ENCODE assay signal across 1 cellular context in the genomic region with DNA sequence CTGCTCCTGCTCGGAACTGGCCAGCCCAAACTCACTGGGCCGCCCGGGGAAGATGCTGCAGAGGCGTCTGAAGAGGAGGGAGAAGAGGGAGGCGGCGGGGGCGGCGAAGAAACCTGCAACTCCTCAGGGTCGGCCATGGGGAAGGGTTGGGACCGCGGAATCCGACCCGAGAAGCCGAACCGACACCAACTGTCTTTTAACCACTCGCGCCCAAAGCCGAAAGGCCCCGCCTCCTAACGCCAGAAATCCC.
TF ChIP-seq lines count a peak whose summit lies in the region.

A gene (minus strand): TSS at position 223 of the 250 bp plus-strand sequence. CDS start 86 bp downstream, at position 137.

TF ChIP-seq in HepG2, 621 proteins besides CTCF, POLR2A, EP300 and RAD21 (continued from another document):
- TF ChIP-seq, protein P1, sequence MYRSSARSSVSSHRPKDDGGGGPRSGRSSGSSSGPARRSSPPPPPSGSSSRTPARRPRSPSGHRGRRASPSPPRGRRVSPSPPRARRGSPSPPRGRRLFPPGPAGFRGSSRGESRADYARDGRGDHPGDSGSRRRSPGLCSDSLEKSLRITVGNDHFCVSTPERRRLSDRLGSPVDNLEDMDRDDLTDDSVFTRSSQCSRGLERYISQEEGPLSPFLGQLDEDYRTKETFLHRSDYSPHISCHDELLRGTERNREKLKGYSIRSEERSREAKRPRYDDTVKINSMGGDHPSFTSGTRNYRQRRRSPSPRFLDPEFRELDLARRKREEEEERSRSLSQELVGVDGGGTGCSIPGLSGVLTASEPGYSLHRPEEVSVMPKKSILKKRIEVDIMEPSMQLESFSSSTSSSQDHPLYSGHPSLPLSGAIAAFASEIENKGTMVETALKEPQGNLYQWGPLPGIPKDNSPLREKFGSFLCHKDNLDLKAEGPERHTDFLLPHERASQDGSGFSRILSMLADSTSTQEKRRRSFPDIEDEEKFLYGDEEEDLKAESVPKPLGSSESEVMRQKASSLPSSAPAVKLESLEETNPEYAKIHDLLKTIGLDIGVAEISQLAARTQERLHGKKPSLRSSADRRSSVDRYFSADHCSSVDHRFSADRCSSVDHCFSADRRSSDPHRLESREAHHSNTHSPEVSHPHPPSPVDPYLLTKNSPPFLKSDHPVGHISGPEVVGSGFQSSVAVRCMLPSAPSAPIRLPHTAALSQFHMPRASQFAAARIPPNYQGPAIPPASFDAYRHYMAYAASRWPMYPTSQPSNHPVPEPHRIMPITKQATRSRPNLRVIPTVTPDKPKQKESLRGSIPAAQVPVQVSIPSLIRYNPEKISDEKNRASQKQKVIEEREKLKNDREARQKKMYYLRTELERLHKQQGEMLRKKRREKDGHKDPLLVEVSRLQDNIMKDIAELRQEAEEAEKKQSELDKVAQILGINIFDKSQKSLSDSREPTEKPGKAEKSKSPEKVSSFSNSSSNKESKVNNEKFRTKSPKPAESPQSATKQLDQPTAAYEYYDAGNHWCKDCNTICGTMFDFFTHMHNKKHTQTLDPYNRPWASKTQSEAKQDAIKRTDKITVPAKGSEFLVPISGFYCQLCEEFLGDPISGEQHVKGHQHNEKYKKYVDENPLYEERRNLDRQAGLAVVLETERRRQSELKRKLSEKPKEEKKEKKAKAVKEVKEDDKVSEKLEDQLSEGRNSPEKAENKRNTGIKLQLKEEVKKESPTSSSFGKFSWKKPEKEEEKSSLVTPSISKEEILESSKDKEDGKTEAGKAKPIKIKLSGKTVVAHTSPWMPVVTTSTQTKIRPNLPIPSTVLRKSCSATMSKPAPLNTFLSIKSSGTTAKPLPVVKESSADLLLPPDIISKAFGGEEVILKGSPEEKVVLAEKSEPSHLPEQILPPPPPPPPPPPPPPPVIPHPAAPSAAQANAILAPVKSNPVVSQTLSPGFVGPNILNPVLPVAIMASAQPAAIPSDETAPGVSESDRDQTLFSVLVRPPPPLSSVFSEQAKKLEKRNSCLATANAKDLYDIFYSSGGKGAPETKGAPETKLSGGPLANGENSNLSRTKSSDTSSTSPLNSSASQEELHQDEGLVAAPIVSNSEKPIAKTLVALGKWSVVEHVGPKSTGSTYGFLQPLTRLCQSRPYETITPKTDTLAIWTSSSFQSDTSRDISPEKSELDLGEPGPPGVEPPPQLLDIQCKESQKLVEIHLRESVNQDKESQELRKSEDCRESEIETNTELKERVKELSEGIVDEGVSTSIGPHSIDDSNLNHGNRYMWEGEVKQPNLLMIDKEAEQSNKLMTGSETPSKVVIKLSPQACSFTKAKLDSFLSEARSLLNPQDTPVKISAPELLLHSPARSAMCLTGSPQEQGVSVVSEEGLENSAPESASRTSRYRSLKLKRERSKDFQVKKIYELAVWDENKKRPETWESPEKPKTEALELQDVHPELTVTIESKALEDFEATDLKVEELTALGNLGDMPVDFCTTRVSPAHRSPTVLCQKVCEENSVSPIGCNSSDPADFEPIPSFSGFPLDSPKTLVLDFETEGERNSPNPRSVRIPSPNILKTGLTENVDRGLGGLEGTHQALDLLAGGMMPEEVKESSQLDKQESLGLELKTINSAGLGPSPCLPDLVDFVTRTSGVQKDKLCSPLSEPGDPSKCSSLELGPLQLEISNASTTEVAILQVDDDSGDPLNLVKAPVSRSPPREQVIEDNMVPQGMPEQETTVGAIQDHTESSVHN (CRISPR knock-in tag; IDR thresholded peaks at IDR 0.05): no peak
- TF ChIP-seq HES4 (CRISPR knock-in tag; IDR thresholded peaks at IDR 0.05; ENCODE audit: borderline replicate concordance) (0 out of 2 replicates have a peak, but pooled peaks have one; percentile 41), ZFP82 (CRISPR knock-in tag; IDR thresholded peaks at IDR 0.05; ENCODE audit: borderline replicate concordance) (0 out of 2 replicates have a peak, but pooled peaks have one; percentile 2), SNRNP70 (IDR thresholded peaks at IDR 0.05; ENCODE audit: low read depth, low read length) (no peak), ZNF550 (CRISPR knock-in tag; IDR thresholded peaks at IDR 0.05; ENCODE audit: borderline replicate concordance) (no peak), ZNF674 (CRISPR knock-in tag; IDR thresholded peaks at IDR 0.05; ENCODE audit: low read depth) (0 out of 2 replicates have a peak, but pooled peaks have one; percentile 23), ZNF446 (CRISPR knock-in tag; IDR thresholded peaks at IDR 0.05) (0 out of 2 replicates have a peak, but pooled peaks have one; percentile 51), RCOR2 (CRISPR knock-in tag; IDR thresholded peaks at IDR 0.05) (no peak)
- TF ChIP-seq, protein P2, sequence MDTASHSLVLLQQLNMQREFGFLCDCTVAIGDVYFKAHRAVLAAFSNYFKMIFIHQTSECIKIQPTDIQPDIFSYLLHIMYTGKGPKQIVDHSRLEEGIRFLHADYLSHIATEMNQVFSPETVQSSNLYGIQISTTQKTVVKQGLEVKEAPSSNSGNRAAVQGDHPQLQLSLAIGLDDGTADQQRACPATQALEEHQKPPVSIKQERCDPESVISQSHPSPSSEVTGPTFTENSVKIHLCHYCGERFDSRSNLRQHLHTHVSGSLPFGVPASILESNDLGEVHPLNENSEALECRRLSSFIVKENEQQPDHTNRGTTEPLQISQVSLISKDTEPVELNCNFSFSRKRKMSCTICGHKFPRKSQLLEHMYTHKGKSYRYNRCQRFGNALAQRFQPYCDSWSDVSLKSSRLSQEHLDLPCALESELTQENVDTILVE (CRISPR knock-in tag; IDR thresholded peaks at IDR 0.05): no peak
TF ChIP-seq in HepG2: peak in this region for 32.
